In genomic region chr19:2806736-2807378, GRCh38 we compare ENCODE assay signal across 20 cellular contexts. TPM values are rescaled to one million over a fixed set of nuclear protein-coding genes. Genes with fewer than 3 reads are reported as not detected.
DNase-seq lines count a peak whose midpoint lies in the region; ATAC-seq, FAIRE-seq and TF ChIP-seq lines count a peak whose summit lies in the region.
"Had no signal": no experiment of that assay in that cellular context is flagged by ENCODE, and none has a peak within 500 bp of the region (broad histone marks: within the 10 kb centered on the region; RNA-seq: fewer than 3 reads in every experiment).

No MANE protein-coding gene starts in this region.

- no peak overlapping the region for H3K27ac Mint-ChIP-seq in chondrocyte (ENCODE audit: unreplicated experiment)
- H3K27ac Mint-ChIP-seq: CD8-positive, alpha-beta T cell; H9 had no signal

- H3K27me3 Mint-ChIP-seq in chondrocyte (ENCODE audit: low read depth), result no peaks in the 10 kb centered on the region

- TF ChIP-seq EP300 in SK-N-SH (IDR thresholded peaks at IDR 0.05; ENCODE audit: borderline replicate concordance in 1 of 2, low read depth in 1 of 2, low read length in 1 of 2), result no peak

- no peaks in the 10 kb centered on the region for H3K9me2 ChIP-seq in SK-N-SH

- CTCF ChIA-PET in SK-N-SH (lab: Yijun Ruan, JAX), result interaction anchor here (1.4 kb wide), 1 partner anchor 12 kb away, joined by 4 read pairs; no protein-coding TSS in a partner anchor

- POLR2A ChIA-PET in SK-N-SH (lab: Yijun Ruan, JAX), result no interaction called here

- H3K9me3 Mint-ChIP-seq in chondrocyte (ENCODE audit: low read depth), result no peaks in the 10 kb centered on the region
- H3K9me3 Mint-ChIP-seq: CD8-positive, alpha-beta T cell; H9 had no signal

- H3K4me3 Mint-ChIP-seq in chondrocyte (ENCODE audit: unreplicated experiment), result no peak overlapping the region
- H3K4me3 Mint-ChIP-seq: CD8-positive, alpha-beta T cell; H9 had no signal

- H2AFZ ChIP-seq in SK-N-SH (ENCODE audit: low read depth), result no peak overlapping the region
- no peak overlapping the region for H2AFZ ChIP-seq in osteoblast (ENCODE audit: low read length)

- H3K36me3 Mint-ChIP-seq in chondrocyte (ENCODE audit: low read depth), result peaks cover 12% of the 10 kb centered on the region

- H3K4me3 ChIP-seq in SK-N-SH (ENCODE audit: low read depth in 2 of 2, low read length in 1 of 2), result no peak overlapping the region
- H3K4me3 ChIP-seq in osteoblast (ENCODE audit: insufficient read depth, low read length), result no peak overlapping the region
- H3K4me3 ChIP-seq: A549, GM12878 had no signal

- H3K9me3 ChIP-seq in SK-N-SH (no peaks in the 10 kb centered on the region), osteoblast (ENCODE audit: low read depth, low read length) (no peaks in the 10 kb centered on the region)
- H3K9me3 ChIP-seq: A549 had no signal

- peaks cover 7 to 75% of the 10 kb centered on the region in 2 experiments for H3K36me3 ChIP-seq in SK-N-SH (replicated peaks in 1 of 2; ENCODE audit: control insufficient read depth in 1 of 2, insufficient read depth in 2 of 2, low read length in 1 of 2)
- peaks cover 35% of the 10 kb centered on the region for H3K36me3 ChIP-seq in osteoblast (ENCODE audit: insufficient read depth, low read length)

- H3K4me2 ChIP-seq in SK-N-SH, result no peak overlapping the region
- H3K4me2 ChIP-seq in osteoblast (ENCODE audit: insufficient read depth, low read length), result no peak overlapping the region
- H3K4me2 ChIP-seq: A549 had no signal

- H4K20me1 ChIP-seq in SK-N-SH (ENCODE audit: insufficient read depth), result no peaks in the 10 kb centered on the region
- no peaks in the 10 kb centered on the region for H4K20me1 ChIP-seq in osteoblast (ENCODE audit: insufficient read depth, low read length)

- FAIRE-seq in D721Med (lab: Jason Lieb, UNC), result no peak
- FAIRE-seq: A549, GM12878 had no signal

- no peak for TF ChIP-seq RAD21 in SK-N-SH (IDR thresholded peaks at IDR 0.05; ENCODE audit: low read length)

- peak; percentile 14 for DNase-seq in SK-N-SH
- DNase-seq in D721Med (ENCODE audit: insufficient read length, low spot score), result peak; percentile 3
- peak; percentile 87 for DNase-seq in chondrocyte (ENCODE audit: low spot score)
- peak; percentile 79 for DNase-seq in osteoblast (ENCODE audit: insufficient read length, low spot score, missing footprints)
- DNase-seq in GM20000 (ENCODE audit: low spot score), result no peak
- DNase-seq in ecto neural progenitor cell (ENCODE audit: low spot score), result no peak
- DNase-seq: AML-193; Calu3; CD8-positive, alpha-beta T cell; DMS 273 treated with DMSO at 0.1 percent for 48 hours; DMS53; DND-41; EL; GOT3; H9 had no signal

- H3K4me1 Mint-ChIP-seq in chondrocyte (ENCODE audit: low read depth), result no peaks in the 10 kb centered on the region
- H3K4me1 Mint-ChIP-seq: H9 had no signal

- WGBS in SK-N-SH (ENCODE audit: low lambda C conversion rate), result 92% methylated on average over 16 of the region's 34 CpGs

- H3K79me2 ChIP-seq in SK-N-SH (ENCODE audit: insufficient read depth) (no peaks in the 10 kb centered on the region), osteoblast (ENCODE audit: insufficient read depth, low read length) (no peaks in the 10 kb centered on the region)

- no peak overlapping the region for H3K9ac ChIP-seq in SK-N-SH

- H3K4me1 ChIP-seq in SK-N-SH (ENCODE audit: control insufficient read depth in 1 of 2, insufficient read depth in 2 of 2, low read depth in 1 of 2, low read length in 1 of 2) (no peaks in the 10 kb centered on the region), osteoblast (ENCODE audit: insufficient read depth, low read length) (no peaks in the 10 kb centered on the region)
- H3K4me1 ChIP-seq: A549 had no signal

- TF ChIP-seq CTCF in SK-N-SH (IDR thresholded peaks at IDR 0.05) (no peak), D721Med (IDR thresholded peaks at IDR 0.05; ENCODE audit: insufficient read depth, missing control alignments) (no peak), chondrocyte (IDR thresholded peaks at IDR 0.05) (no peak), osteoblast (IDR thresholded peaks at IDR 0.05; ENCODE audit: extremely low read depth, low read depth, low read length) (no peak), GM20000 (IDR thresholded peaks at IDR 0.05; ENCODE audit: extremely low read depth, missing control alignments) (no peak)

- H3K27ac ChIP-seq in SK-N-SH (ENCODE audit: low read depth in 2 of 2, low read length in 1 of 2) (no peak overlapping the region), osteoblast (ENCODE audit: low read depth, low read length) (no peak overlapping the region)
- H3K27ac ChIP-seq: 22Rv1, A549 had no signal

- no peaks in the 10 kb centered on the region for H3K27me3 ChIP-seq in SK-N-SH (ENCODE audit: insufficient read depth)
- H3K27me3 ChIP-seq in osteoblast (ENCODE audit: insufficient read depth, low read length), result no peaks in the 10 kb centered on the region

- ATAC-seq in SK-N-SH treated with all-trans-retinoic acid at 6 μM for 48 hours (no peak), HG02623 (IDR thresholded peaks at IDR 0.05; ENCODE audit: unreplicated experiment) (no peak)
- ATAC-seq: A549; CD8-positive, alpha-beta T cell; GM12878 had no signal

- H3F3A ChIP-seq in SK-N-SH (replicated peaks; ENCODE audit: insufficient read depth), result no peaks in the 10 kb centered on the region

TF ChIP-seq in SK-N-SH, 30 proteins besides CTCF, POLR2A, EP300 and RAD21:
- no peak for TF ChIP-seq ELF1 (IDR thresholded peaks at IDR 0.05)
- no peak for TF ChIP-seq TEAD4 (IDR thresholded peaks at IDR 0.05; ENCODE audit: borderline replicate concordance, insufficient read depth)
- TF ChIP-seq FOXJ3 (CRISPR knock-in tag; IDR thresholded peaks at IDR 0.05), result no peak
- TF ChIP-seq SMC3 (IDR thresholded peaks at IDR 0.05; ENCODE audit: low read depth, low read length), result no peak
- no peak for TF ChIP-seq MEF2A (IDR thresholded peaks at IDR 0.05; ENCODE audit: borderline replicate concordance, low read depth)
- TF ChIP-seq EZH2phosphoT487 (IDR thresholded peaks at IDR 0.05; ENCODE audit: borderline replicate concordance, low read depth), result no peak

TF ChIP-seq in SK-N-SH treated with all-trans-retinoic acid at 6 μM for 48 hours, 23 proteins besides CTCF, POLR2A, EP300 and RAD21 (continues in another document):
- no peak for TF ChIP-seq ZC3H10 (CRISPR knock-in tag; IDR thresholded peaks at IDR 0.05)
- no peak for TF ChIP-seq POU6F1 (CRISPR knock-in tag; IDR thresholded peaks at IDR 0.05; ENCODE audit: borderline replicate concordance, low read depth)
- TF ChIP-seq TSHZ2 (CRISPR knock-in tag; IDR thresholded peaks at IDR 0.05), result no peak

RNA-seq across cellular contexts. Expression of gene ZNF554, which starts 12.8 kb away (rescaled TPM):
- polyA plus RNA-seq in SK-N-SH (2012; rRNA removed), result 1.7 and 2.1 TPM in 2 replicates
- polyA plus RNA-seq in SK-N-SH (2012; cell fraction: cytosol; rRNA removed), result 1.1 and 1.3 TPM in 2 replicates
- polyA plus RNA-seq in SK-N-SH (2012; cell fraction: nucleus; rRNA removed), result 5.6 and 5.8 TPM in 2 replicates
- total RNA-seq in chondrocyte (4.1 to 4.5 TPM (median 4.4 TPM) in 3 replicates), osteoblast (5.6 and 5.8 TPM in 2 replicates)

RNA-seq across cellular contexts. Expression of gene THOP1, which starts 21.6 kb away (rescaled TPM):
- 124 and 138 TPM in 2 replicates for polyA plus RNA-seq in SK-N-SH (2012; rRNA removed)
- polyA plus RNA-seq in SK-N-SH (2012; cell fraction: cytosol; rRNA removed), result 57.3 and 90.2 TPM in 2 replicates
- 210 and 269 TPM in 2 replicates for polyA plus RNA-seq in SK-N-SH (2012; cell fraction: nucleus; rRNA removed)
- total RNA-seq in chondrocyte (46.9 to 78.0 TPM (median 48.4 TPM) in 3 replicates), osteoblast (45.6 and 49.5 TPM in 2 replicates)

RNA-seq across cellular contexts. Expression of gene SGTA, which starts 23.8 kb away (rescaled TPM):
- polyA plus RNA-seq in SK-N-SH (2012; rRNA removed), result 60.4 and 78.4 TPM in 2 replicates
- polyA plus RNA-seq in SK-N-SH (2012; cell fraction: cytosol; rRNA removed), result 31.1 and 45.4 TPM in 2 replicates
- polyA plus RNA-seq in SK-N-SH (2012; cell fraction: nucleus; rRNA removed), result 58.8 and 85.2 TPM in 2 replicates
- total RNA-seq in chondrocyte (36.6 to 42.2 TPM (median 37.7 TPM) in 3 replicates), osteoblast (35.9 and 38.7 TPM in 2 replicates)

RNA-seq across cellular contexts. Expression of gene ZNF555, which starts 34.4 kb away (rescaled TPM):
- polyA plus RNA-seq in SK-N-SH (2012; rRNA removed), result 1.4 and 2.2 TPM in 2 replicates
- 1.8 and 2.1 TPM in 2 replicates for polyA plus RNA-seq in SK-N-SH (2012; cell fraction: cytosol; rRNA removed)
- polyA plus RNA-seq in SK-N-SH (2012; cell fraction: nucleus; rRNA removed), result 2.0 and 3.1 TPM in 2 replicates
- total RNA-seq in chondrocyte (7.4 to 9.2 TPM (median 8.5 TPM) in 3 replicates), osteoblast (6.2 and 8.0 TPM in 2 replicates)

Comparison
In these comparisons a context has a peak if more than half of its experiments do, and no peak if none do; other contexts are left out.
1. DNase-seq: peak in SK-N-SH (single experiment), D721Med (single experiment), chondrocyte (single experiment) and osteoblast (single experiment); none in GM20000 (single experiment) and ecto neural progenitor cell (single experiment).